Comparison of ENCODE assay signal across 1 cellular context in the genomic region with DNA sequence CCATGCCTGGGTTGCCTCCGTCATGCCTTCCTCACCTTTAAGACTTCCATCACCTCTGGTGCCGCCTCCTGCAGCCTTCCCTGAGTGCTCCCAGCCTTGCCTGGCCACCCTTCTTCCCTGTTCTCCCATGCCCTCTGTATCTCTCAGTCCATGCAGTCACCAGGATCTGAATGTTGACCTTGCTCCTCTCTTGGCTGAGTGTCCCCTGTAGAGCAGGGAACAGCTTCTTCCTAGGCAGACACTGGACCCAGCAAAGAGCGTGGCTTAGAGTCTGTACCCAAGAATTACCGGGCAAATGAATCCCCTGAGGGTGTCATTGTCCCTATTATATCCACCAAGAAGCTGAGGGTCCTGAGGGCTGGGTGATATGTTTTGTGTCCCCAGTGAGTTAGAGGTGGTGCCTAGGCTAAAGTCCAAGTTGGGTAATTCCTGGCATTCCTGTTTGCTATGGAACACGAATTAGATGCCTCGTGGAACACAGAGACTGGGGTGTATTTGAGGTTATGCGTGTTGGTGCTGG.
TF ChIP-seq lines count a peak whose summit lies in the region.

No MANE protein-coding gene starts in this region.

TF ChIP-seq in H1, 55 proteins besides CTCF, POLR2A, EP300 and RAD21 (continued from another document):
- TF ChIP-seq, protein P1, sequence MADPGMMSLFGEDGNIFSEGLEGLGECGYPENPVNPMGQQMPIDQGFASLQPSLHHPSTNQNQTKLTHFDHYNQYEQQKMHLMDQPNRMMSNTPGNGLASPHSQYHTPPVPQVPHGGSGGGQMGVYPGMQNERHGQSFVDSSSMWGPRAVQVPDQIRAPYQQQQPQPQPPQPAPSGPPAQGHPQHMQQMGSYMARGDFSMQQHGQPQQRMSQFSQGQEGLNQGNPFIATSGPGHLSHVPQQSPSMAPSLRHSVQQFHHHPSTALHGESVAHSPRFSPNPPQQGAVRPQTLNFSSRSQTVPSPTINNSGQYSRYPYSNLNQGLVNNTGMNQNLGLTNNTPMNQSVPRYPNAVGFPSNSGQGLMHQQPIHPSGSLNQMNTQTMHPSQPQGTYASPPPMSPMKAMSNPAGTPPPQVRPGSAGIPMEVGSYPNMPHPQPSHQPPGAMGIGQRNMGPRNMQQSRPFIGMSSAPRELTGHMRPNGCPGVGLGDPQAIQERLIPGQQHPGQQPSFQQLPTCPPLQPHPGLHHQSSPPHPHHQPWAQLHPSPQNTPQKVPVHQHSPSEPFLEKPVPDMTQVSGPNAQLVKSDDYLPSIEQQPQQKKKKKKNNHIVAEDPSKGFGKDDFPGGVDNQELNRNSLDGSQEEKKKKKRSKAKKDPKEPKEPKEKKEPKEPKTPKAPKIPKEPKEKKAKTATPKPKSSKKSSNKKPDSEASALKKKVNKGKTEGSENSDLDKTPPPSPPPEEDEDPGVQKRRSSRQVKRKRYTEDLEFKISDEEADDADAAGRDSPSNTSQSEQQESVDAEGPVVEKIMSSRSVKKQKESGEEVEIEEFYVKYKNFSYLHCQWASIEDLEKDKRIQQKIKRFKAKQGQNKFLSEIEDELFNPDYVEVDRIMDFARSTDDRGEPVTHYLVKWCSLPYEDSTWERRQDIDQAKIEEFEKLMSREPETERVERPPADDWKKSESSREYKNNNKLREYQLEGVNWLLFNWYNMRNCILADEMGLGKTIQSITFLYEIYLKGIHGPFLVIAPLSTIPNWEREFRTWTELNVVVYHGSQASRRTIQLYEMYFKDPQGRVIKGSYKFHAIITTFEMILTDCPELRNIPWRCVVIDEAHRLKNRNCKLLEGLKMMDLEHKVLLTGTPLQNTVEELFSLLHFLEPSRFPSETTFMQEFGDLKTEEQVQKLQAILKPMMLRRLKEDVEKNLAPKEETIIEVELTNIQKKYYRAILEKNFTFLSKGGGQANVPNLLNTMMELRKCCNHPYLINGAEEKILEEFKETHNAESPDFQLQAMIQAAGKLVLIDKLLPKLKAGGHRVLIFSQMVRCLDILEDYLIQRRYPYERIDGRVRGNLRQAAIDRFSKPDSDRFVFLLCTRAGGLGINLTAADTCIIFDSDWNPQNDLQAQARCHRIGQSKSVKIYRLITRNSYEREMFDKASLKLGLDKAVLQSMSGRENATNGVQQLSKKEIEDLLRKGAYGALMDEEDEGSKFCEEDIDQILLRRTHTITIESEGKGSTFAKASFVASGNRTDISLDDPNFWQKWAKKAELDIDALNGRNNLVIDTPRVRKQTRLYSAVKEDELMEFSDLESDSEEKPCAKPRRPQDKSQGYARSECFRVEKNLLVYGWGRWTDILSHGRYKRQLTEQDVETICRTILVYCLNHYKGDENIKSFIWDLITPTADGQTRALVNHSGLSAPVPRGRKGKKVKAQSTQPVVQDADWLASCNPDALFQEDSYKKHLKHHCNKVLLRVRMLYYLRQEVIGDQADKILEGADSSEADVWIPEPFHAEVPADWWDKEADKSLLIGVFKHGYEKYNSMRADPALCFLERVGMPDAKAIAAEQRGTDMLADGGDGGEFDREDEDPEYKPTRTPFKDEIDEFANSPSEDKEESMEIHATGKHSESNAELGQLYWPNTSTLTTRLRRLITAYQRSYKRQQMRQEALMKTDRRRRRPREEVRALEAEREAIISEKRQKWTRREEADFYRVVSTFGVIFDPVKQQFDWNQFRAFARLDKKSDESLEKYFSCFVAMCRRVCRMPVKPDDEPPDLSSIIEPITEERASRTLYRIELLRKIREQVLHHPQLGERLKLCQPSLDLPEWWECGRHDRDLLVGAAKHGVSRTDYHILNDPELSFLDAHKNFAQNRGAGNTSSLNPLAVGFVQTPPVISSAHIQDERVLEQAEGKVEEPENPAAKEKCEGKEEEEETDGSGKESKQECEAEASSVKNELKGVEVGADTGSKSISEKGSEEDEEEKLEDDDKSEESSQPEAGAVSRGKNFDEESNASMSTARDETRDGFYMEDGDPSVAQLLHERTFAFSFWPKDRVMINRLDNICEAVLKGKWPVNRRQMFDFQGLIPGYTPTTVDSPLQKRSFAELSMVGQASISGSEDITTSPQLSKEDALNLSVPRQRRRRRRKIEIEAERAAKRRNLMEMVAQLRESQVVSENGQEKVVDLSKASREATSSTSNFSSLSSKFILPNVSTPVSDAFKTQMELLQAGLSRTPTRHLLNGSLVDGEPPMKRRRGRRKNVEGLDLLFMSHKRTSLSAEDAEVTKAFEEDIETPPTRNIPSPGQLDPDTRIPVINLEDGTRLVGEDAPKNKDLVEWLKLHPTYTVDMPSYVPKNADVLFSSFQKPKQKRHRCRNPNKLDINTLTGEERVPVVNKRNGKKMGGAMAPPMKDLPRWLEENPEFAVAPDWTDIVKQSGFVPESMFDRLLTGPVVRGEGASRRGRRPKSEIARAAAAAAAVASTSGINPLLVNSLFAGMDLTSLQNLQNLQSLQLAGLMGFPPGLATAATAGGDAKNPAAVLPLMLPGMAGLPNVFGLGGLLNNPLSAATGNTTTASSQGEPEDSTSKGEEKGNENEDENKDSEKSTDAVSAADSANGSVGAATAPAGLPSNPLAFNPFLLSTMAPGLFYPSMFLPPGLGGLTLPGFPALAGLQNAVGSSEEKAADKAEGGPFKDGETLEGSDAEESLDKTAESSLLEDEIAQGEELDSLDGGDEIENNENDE (IDR thresholded peaks at IDR 0.05; ENCODE audit: insufficient replicate concordance, low read length), result no peak
- TF ChIP-seq TAF1 (IDR thresholded peaks at IDR 0.05; ENCODE audit: low read depth, low read length), result no peak
